In the genomic region with DNA sequence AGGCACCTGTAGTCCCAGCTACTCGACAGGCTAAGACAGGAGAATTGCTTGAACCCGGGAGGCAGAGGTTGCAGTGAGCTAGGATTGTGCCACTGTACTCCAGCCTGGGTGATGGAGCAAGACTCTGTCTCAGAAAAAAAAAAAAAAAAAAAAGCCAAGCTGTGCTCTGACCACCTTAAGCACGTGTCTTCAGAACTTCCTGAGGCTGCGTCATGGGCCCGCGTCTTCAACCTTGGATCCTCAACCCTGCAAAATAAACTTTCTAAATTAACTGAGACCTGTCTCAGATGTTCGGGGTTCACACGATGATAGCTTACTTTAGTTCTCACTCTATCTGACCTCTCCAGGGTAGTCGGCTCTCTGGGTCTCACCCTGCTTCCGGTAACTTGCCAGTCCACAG, we compare ENCODE assay signal across 12 cellular contexts.
DNase-seq lines count a peak whose midpoint lies in the region; ATAC-seq lines count a peak whose summit lies in the region.
"Had no signal": no experiment of that assay in that cellular context is flagged by ENCODE, and none has a peak within 500 bp of the region (broad histone marks: within the 10 kb centered on the region; RNA-seq: fewer than 3 reads in every experiment).

No MANE protein-coding gene starts in this region.

- DNase-seq in stimulated activated CD4-positive, alpha-beta T cell treated with anti-CD3 and anti-CD28 coated beads, Interleukin-15, amount 100 ng/mL, for 24 hours, result peak; percentile 20
- DNase-seq in stimulated activated CD4-positive, alpha-beta T cell treated with anti-CD3 and anti-CD28 coated beads, Interleukin-1b, Interleukin-23, amount 100 ng/mL, for 48 hours, result no peak
- DNase-seq in activated T-cell treated with anti-CD3 and anti-CD28 coated beads for 1 hour (ENCODE audit: low read depth) (peak; percentile 33), left lobe of liver (ENCODE audit: low spot score) (no peak)
- DNase-seq in effector CD8-positive, alpha-beta T cell (lab: John Stamatoyannopoulos, UW), result peak; percentile 4
- DNase-seq in stimulated activated naive B cell treated with anti-CD40 and anti-IgM and Interleukin-4, amounts not matched to agents 10 μg/mL and 1 μg/mL and 100 μg/mL, for 72 hours, result no peak
- DNase-seq: ACHN, amniotic stem cell, DMS79, NCI-H345 had no signal

- no peaks in the 10 kb centered on the region for H3K27me3 Mint-ChIP-seq in stimulated activated naive B cell treated with anti-CD40 and anti-IgM and Interleukin-4, amounts not matched to agents 10 μg/mL and 1 μg/mL and 100 μg/mL, for 72 hours

- H3K27ac Mint-ChIP-seq in stimulated activated naive B cell treated with anti-CD40 and anti-IgM and Interleukin-4, amounts not matched to agents 10 μg/mL and 1 μg/mL and 100 μg/mL, for 72 hours, result peak overlapping the region; percentile 48

- H3K4me3 Mint-ChIP-seq in stimulated activated naive B cell treated with anti-CD40 and anti-IgM and Interleukin-4, amounts not matched to agents 10 μg/mL and 1 μg/mL and 100 μg/mL, for 72 hours, result peak overlapping the region in 1 of 2 donors; percentile 4

- peaks cover 35 to 52% of the 10 kb centered on the region in 2 donors for H3K4me1 Mint-ChIP-seq in stimulated activated naive B cell treated with anti-CD40 and anti-IgM and Interleukin-4, amounts not matched to agents 10 μg/mL and 1 μg/mL and 100 μg/mL, for 72 hours

- peaks cover 2 to 4% of the 10 kb centered on the region in 2 donors for H3K9me3 Mint-ChIP-seq in stimulated activated naive B cell treated with anti-CD40 and anti-IgM and Interleukin-4, amounts not matched to agents 10 μg/mL and 1 μg/mL and 100 μg/mL, for 72 hours

- peak; percentile 29 to 44 for ATAC-seq in stimulated activated naive B cell treated with anti-CD40 and anti-IgM and Interleukin-4, amounts not matched to agents 10 μg/mL and 1 μg/mL and 100 μg/mL, for 72 hours (replicated peaks)
- ATAC-seq in HG02610 (IDR thresholded peaks at IDR 0.05; ENCODE audit: unreplicated experiment) (no peak), left lobe of liver (no peak), HG02938 (IDR thresholded peaks at IDR 0.05; ENCODE audit: unreplicated experiment) (no peak)

- H3K36me3 Mint-ChIP-seq in stimulated activated naive B cell treated with anti-CD40 and anti-IgM and Interleukin-4, amounts not matched to agents 10 μg/mL and 1 μg/mL and 100 μg/mL, for 72 hours, result peaks cover 0 to 4% of the 10 kb centered on the region in 2 donors

Comparison
In these comparisons a context has a peak if more than half of its experiments do, and no peak if none do; other contexts are left out.
1. DNase-seq: peak in stimulated activated CD4-positive, alpha-beta T cell treated with anti-CD3 and anti-CD28 coated beads, Interleukin-15, amount 100 ng/mL, for 24 hours (single experiment), activated T-cell treated with anti-CD3 and anti-CD28 coated beads for 1 hour (single experiment) and effector CD8-positive, alpha-beta T cell (single experiment); none in stimulated activated CD4-positive, alpha-beta T cell treated with anti-CD3 and anti-CD28 coated beads, Interleukin-1b, Interleukin-23, amount 100 ng/mL, for 48 hours (single experiment), stimulated activated naive B cell treated with anti-CD40 and anti-IgM and Interleukin-4, amounts not matched to agents 10 μg/mL and 1 μg/mL and 100 μg/mL, for 72 hours (single experiment) and left lobe of liver (single experiment).
2. ATAC-seq: peak in stimulated activated naive B cell treated with anti-CD40 and anti-IgM and Interleukin-4, amounts not matched to agents 10 μg/mL and 1 μg/mL and 100 μg/mL, for 72 hours (2 of 2); none in HG02610 (single experiment), left lobe of liver (single experiment) and HG02938 (single experiment).